Comparison of ENCODE assay signal across 8 cellular contexts in the genomic region with DNA sequence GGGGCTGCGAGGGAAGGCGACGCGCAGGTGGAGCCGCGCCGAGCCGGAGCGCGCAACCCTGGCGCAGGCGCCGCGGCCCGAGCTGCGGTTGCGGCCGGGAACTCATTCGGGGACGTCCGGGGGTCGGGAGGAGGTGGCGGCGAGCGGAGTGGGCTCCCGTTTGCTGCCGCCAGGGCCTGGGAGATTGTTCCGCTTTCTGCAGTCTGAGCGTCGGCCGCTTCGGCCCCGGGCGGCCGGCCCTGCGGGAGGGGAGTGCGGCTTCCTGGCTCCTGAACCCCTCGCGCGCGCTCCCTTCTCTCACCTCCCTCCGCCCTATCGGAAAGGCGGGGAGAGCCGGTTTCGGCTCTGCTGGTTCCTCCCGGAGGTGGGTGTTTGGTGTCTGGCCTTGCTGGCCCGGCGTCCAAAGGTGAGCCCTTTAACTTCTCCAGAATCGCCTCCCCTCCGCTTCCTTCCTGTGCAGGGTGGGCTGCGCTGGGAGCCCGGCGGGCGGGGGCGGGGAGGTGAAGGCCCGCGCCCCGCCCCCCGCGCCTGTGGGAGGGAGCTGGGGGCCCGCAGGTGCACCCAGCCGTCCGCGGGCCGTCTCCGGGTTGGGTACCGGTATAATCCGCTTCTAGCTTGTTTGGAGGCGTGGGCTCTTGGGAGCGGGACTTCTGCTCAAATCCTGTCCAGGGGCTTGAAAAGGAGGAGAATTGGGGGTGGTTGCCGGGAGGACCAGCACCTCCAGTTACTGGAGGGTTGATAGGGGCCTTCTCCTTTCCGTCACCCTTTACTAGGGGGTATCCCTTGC. TPM values are rescaled to one million over a fixed set of nuclear protein-coding genes. Genes with fewer than 3 reads are reported as not detected.
DNase-seq lines count a peak whose midpoint lies in the region; ATAC-seq lines count a peak whose summit lies in the region.

No MANE protein-coding gene starts in this region.

- H3K27me3 ChIP-seq in mucosa of stomach (ENCODE audit: control insufficient read depth, insufficient read depth, low read length): no peaks in the 10 kb centered on the region

- peaks cover 3% of the 10 kb centered on the region for H3K36me3 Mint-ChIP-seq in activated CD4-positive, alpha-beta memory T cell treated with anti-CD3 and anti-CD28 coated beads for 36 hours
- peaks cover 24% of the 10 kb centered on the region for H3K36me3 Mint-ChIP-seq in effector memory CD8-positive, alpha-beta T cell (ENCODE audit: insufficient read depth)
- H3K36me3 Mint-ChIP-seq in stimulated activated effector memory CD8-positive, alpha-beta T cell treated with anti-CD3 and anti-CD28 coated beads, Interleukin-12 subunit alpha, Interleukin-12 subunit beta, amount 100 ng/mL, for 72 hours: no peaks in the 10 kb centered on the region

- no peaks in the 10 kb centered on the region for H3K27me3 Mint-ChIP-seq in activated CD4-positive, alpha-beta memory T cell treated with anti-CD3 and anti-CD28 coated beads for 36 hours
- H3K27me3 Mint-ChIP-seq in effector memory CD8-positive, alpha-beta T cell: no peaks in the 10 kb centered on the region

- intact Hi-C loops in activated CD4-positive, alpha-beta memory T cell treated with anti-CD3 and anti-CD28 coated beads for 36 hours (cut with micrococcal nuclease): loop anchor here (1.0 to 5.0 kb wide), 3 partner anchors 22 to 131 kb away; no protein-coding TSS in a partner anchor

- POLR2A ChIA-PET in activated CD4-positive, alpha-beta memory T cell treated with anti-CD3 and anti-CD28 coated beads for 36 hours (lab: Charles Lee): interaction anchor here (3.0 kb wide), 1 partner anchor 22 kb away, joined by 20 read pairs; no protein-coding TSS in a partner anchor

- H3K36me3 ChIP-seq in mucosa of stomach (ENCODE audit: control insufficient read depth, insufficient read depth, low read length): no peaks in the 10 kb centered on the region

- ATAC-seq in GM18868 (IDR thresholded peaks at IDR 0.05; ENCODE audit: unreplicated experiment) (peak; percentile 53), HG03066 (IDR thresholded peaks at IDR 0.05; ENCODE audit: low read depth, unreplicated experiment) (peak; percentile 49)
- peak; percentile 69 for ATAC-seq in effector memory CD8-positive, alpha-beta T cell (replicated peaks)
- ATAC-seq in stimulated activated effector memory CD8-positive, alpha-beta T cell treated with anti-CD3 and anti-CD28 coated beads, Interleukin-12 subunit alpha, Interleukin-12 subunit beta, amount 100 ng/mL, for 72 hours: peak; percentile 77

- peak overlapping the region; percentile 81 for H3K4me3 Mint-ChIP-seq in activated CD4-positive, alpha-beta memory T cell treated with anti-CD3 and anti-CD28 coated beads for 36 hours
- H3K4me3 Mint-ChIP-seq in effector memory CD8-positive, alpha-beta T cell: peak overlapping the region; percentile 85 to 86
- peak overlapping the region; percentile 84 for H3K4me3 Mint-ChIP-seq in stimulated activated effector memory CD8-positive, alpha-beta T cell treated with anti-CD3 and anti-CD28 coated beads, Interleukin-12 subunit alpha, Interleukin-12 subunit beta, amount 100 ng/mL, for 72 hours

- peaks cover 23% of the 10 kb centered on the region for H3K4me1 ChIP-seq in mucosa of stomach (ENCODE audit: control insufficient read depth, insufficient read depth, low read length)

- peak; percentile 64 for DNase-seq in AG20443 (ENCODE audit: low spot score)
- DNase-seq in NCI-H510A (lab: John Stamatoyannopoulos, UW): peak; percentile 95
- DNase-seq in activated CD4-positive, alpha-beta memory T cell treated with anti-CD3 and anti-CD28 coated beads for 36 hours: peak; percentile 65
- peak; percentile 52 to 62 (median 56) for DNase-seq in effector memory CD8-positive, alpha-beta T cell
- DNase-seq in stimulated activated effector memory CD8-positive, alpha-beta T cell treated with anti-CD3 and anti-CD28 coated beads, Interleukin-12 subunit alpha, Interleukin-12 subunit beta, amount 100 ng/mL, for 72 hours (ENCODE audit: low spot score in 2 of 2): peak; percentile 32 to 82

- no peaks in the 10 kb centered on the region for H3K9me3 Mint-ChIP-seq in activated CD4-positive, alpha-beta memory T cell treated with anti-CD3 and anti-CD28 coated beads for 36 hours
- no peaks in the 10 kb centered on the region for H3K9me3 Mint-ChIP-seq in effector memory CD8-positive, alpha-beta T cell
- H3K9me3 Mint-ChIP-seq in stimulated activated effector memory CD8-positive, alpha-beta T cell treated with anti-CD3 and anti-CD28 coated beads, Interleukin-12 subunit alpha, Interleukin-12 subunit beta, amount 100 ng/mL, for 72 hours: no peaks in the 10 kb centered on the region

- CTCF ChIA-PET in activated CD4-positive, alpha-beta memory T cell treated with anti-CD3 and anti-CD28 coated beads for 36 hours (lab: Charles Lee): interaction anchor here (1.0 to 2.4 kb wide), 5 partner anchors 18 to 166 kb away, joined by 3 to 16 read pairs (median 3); no protein-coding TSS in a partner anchor

- H3K27ac Mint-ChIP-seq in activated CD4-positive, alpha-beta memory T cell treated with anti-CD3 and anti-CD28 coated beads for 36 hours: peak overlapping the region; percentile 55
- H3K27ac Mint-ChIP-seq in effector memory CD8-positive, alpha-beta T cell: peak overlapping the region; percentile 17 to 87
- H3K27ac Mint-ChIP-seq in stimulated activated effector memory CD8-positive, alpha-beta T cell treated with anti-CD3 and anti-CD28 coated beads, Interleukin-12 subunit alpha, Interleukin-12 subunit beta, amount 100 ng/mL, for 72 hours: peak overlapping the region; percentile 79

- H3K4me1 Mint-ChIP-seq in activated CD4-positive, alpha-beta memory T cell treated with anti-CD3 and anti-CD28 coated beads for 36 hours (ENCODE audit: low read depth): peaks cover 26% of the 10 kb centered on the region
- H3K4me1 Mint-ChIP-seq in effector memory CD8-positive, alpha-beta T cell (ENCODE audit: low read depth in 2 of 2): peaks cover 18 to 27% of the 10 kb centered on the region in 2 donors
- peaks cover 28% of the 10 kb centered on the region for H3K4me1 Mint-ChIP-seq in stimulated activated effector memory CD8-positive, alpha-beta T cell treated with anti-CD3 and anti-CD28 coated beads, Interleukin-12 subunit alpha, Interleukin-12 subunit beta, amount 100 ng/mL, for 72 hours

- H3K9me3 ChIP-seq in mucosa of stomach (ENCODE audit: control insufficient read depth, low read length): no peaks in the 10 kb centered on the region

- peak overlapping the region; percentile 40 for H3K4me3 ChIP-seq in mucosa of stomach (ENCODE audit: low read length)

- H3K9ac ChIP-seq in mucosa of stomach (ENCODE audit: low read length): peak overlapping the region; percentile 83

RNA-seq across cellular contexts. Expression of a gene that starts 0.7 kb away (rescaled TPM):
- 10 to 100 TPM; 17.7 to 19.4 TPM for total RNA-seq in activated CD4-positive, alpha-beta memory T cell treated with anti-CD3 and anti-CD28 coated beads for 36 hours

Comparison
In these comparisons a context has a peak if more than half of its experiments do, and no peak if none do; other contexts are left out.
1. Peak in every context shown above with its lines: DNase-seq, ATAC-seq and H3K4me3 ChIP-seq.